Comparison of ENCODE assay signal across 2 cellular contexts in the genomic region with DNA sequence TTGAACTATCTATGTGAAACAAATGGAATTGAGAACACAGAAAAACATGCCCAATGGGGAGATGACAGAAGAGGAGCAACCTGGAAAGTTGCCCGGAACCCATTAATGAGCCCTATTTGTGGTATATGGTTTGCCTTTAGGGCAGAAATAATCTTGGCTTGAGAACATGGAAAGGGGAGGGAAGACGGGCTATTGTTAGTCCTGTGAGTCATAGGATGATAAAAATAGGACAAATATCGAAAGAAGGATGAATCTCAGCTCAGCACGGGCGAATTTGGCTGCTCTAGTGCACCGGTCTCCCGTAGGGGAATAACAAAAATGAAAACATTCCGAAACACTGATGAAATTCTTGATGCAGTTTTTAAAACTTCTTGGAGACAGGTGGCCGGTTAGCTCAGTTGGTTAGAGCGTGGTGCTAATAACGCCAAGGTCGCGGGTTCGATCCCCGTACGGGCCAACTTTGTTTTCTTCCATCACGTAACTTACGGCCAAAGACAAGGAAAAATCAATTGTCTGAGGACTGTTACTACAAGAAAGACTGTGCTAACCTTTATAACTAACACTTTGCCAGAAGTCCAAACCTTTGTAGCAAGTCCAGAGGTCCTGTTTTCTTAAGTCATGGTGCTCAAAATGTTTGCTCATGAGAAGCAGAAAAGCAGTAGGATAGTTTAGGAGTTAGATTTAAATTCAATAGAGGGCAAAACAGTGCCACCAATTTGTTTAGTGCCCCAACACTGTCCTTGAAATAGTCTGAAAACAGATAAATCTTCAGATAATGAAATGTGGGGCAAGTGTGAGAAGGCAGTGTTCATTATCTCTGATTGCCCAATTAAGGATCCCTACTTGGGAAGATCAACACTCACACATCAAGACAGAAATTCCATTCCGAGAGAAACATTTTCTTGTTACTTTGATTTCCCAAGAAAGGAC.
TF ChIP-seq lines count a peak whose summit lies in the region.

No MANE protein-coding gene starts in this region.

TF ChIP-seq in GM23338, 12 proteins besides CTCF, POLR2A, EP300 and RAD21 (continued from another document and continues in another):
- TF ChIP-seq, protein P1, sequence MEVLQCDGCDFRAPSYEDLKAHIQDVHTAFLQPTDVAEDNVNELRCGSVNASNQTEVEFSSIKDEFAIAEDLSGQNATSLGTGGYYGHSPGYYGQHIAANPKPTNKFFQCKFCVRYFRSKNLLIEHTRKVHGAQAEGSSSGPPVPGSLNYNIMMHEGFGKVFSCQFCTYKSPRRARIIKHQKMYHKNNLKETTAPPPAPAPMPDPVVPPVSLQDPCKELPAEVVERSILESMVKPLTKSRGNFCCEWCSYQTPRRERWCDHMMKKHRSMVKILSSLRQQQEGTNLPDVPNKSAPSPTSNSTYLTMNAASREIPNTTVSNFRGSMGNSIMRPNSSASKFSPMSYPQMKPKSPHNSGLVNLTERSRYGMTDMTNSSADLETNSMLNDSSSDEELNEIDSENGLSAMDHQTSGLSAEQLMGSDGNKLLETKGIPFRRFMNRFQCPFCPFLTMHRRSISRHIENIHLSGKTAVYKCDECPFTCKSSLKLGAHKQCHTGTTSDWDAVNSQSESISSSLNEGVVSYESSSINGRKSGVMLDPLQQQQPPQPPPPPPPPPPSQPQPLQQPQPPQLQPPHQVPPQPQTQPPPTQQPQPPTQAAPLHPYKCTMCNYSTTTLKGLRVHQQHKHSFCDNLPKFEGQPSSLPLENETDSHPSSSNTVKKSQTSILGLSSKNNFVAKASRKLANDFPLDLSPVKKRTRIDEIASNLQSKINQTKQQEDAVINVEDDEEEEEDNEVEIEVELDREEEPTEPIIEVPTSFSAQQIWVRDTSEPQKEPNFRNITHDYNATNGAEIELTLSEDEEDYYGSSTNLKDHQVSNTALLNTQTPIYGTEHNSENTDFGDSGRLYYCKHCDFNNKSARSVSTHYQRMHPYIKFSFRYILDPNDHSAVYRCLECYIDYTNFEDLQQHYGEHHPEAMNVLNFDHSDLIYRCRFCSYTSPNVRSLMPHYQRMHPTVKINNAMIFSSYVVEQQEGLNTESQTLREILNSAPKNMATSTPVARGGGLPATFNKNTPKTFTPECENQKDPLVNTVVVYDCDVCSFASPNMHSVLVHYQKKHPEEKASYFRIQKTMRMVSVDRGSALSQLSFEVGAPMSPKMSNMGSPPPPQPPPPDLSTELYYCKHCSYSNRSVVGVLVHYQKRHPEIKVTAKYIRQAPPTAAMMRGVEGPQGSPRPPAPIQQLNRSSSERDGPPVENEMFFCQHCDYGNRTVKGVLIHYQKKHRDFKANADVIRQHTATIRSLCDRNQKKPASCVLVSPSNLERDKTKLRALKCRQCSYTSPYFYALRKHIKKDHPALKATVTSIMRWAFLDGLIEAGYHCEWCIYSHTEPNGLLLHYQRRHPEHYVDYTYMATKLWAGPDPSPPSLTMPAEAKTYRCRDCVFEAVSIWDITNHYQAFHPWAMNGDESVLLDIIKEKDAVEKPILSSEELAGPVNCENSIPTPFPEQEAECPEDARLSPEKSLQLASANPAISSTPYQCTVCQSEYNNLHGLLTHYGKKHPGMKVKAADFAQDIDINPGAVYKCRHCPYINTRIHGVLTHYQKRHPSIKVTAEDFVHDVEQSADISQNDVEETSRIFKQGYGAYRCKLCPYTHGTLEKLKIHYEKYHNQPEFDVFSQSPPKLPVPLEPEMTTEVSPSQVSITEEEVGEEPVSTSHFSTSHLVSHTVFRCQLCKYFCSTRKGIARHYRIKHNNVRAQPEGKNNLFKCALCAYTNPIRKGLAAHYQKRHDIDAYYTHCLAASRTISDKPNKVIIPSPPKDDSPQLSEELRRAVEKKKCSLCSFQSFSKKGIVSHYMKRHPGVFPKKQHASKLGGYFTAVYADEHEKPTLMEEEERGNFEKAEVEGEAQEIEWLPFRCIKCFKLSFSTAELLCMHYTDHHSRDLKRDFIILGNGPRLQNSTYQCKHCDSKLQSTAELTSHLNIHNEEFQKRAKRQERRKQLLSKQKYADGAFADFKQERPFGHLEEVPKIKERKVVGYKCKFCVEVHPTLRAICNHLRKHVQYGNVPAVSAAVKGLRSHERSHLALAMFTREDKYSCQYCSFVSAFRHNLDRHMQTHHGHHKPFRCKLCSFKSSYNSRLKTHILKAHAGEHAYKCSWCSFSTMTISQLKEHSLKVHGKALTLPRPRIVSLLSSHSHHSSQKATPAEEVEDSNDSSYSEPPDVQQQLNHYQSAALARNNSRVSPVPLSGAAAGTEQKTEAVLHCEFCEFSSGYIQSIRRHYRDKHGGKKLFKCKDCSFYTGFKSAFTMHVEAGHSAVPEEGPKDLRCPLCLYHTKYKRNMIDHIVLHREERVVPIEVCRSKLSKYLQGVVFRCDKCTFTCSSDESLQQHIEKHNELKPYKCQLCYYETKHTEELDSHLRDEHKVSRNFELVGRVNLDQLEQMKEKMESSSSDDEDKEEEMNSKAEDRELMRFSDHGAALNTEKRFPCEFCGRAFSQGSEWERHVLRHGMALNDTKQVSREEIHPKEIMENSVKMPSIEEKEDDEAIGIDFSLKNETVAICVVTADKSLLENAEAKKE (CRISPR knock-in tag; IDR thresholded peaks at IDR 0.05), result no peak
- TF ChIP-seq, protein P2, sequence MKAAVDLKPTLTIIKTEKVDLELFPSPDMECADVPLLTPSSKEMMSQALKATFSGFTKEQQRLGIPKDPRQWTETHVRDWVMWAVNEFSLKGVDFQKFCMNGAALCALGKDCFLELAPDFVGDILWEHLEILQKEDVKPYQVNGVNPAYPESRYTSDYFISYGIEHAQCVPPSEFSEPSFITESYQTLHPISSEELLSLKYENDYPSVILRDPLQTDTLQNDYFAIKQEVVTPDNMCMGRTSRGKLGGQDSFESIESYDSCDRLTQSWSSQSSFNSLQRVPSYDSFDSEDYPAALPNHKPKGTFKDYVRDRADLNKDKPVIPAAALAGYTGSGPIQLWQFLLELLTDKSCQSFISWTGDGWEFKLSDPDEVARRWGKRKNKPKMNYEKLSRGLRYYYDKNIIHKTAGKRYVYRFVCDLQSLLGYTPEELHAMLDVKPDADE (IDR thresholded peaks at IDR 0.05), result no peak
- TF ChIP-seq NANOG (IDR thresholded peaks at IDR 0.05; ENCODE audit: borderline replicate concordance) (no peak), ZNF331 (CRISPR knock-in tag; IDR thresholded peaks at IDR 0.05; ENCODE audit: low read depth) (no peak), JUNB (IDR thresholded peaks at IDR 0.05; ENCODE audit: unreplicated experiment) (no peak)
- TF ChIP-seq, protein P3, sequence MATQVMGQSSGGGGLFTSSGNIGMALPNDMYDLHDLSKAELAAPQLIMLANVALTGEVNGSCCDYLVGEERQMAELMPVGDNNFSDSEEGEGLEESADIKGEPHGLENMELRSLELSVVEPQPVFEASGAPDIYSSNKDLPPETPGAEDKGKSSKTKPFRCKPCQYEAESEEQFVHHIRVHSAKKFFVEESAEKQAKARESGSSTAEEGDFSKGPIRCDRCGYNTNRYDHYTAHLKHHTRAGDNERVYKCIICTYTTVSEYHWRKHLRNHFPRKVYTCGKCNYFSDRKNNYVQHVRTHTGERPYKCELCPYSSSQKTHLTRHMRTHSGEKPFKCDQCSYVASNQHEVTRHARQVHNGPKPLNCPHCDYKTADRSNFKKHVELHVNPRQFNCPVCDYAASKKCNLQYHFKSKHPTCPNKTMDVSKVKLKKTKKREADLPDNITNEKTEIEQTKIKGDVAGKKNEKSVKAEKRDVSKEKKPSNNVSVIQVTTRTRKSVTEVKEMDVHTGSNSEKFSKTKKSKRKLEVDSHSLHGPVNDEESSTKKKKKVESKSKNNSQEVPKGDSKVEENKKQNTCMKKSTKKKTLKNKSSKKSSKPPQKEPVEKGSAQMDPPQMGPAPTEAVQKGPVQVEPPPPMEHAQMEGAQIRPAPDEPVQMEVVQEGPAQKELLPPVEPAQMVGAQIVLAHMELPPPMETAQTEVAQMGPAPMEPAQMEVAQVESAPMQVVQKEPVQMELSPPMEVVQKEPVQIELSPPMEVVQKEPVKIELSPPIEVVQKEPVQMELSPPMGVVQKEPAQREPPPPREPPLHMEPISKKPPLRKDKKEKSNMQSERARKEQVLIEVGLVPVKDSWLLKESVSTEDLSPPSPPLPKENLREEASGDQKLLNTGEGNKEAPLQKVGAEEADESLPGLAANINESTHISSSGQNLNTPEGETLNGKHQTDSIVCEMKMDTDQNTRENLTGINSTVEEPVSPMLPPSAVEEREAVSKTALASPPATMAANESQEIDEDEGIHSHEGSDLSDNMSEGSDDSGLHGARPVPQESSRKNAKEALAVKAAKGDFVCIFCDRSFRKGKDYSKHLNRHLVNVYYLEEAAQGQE (IDR thresholded peaks at IDR 0.05; ENCODE audit: unreplicated experiment), result no peak

TF ChIP-seq in SK-N-SH treated with all-trans-retinoic acid at 6 μM for 48 hours, 23 proteins besides CTCF, POLR2A, EP300 and RAD21 (continued from another document):
- TF ChIP-seq, protein P4, sequence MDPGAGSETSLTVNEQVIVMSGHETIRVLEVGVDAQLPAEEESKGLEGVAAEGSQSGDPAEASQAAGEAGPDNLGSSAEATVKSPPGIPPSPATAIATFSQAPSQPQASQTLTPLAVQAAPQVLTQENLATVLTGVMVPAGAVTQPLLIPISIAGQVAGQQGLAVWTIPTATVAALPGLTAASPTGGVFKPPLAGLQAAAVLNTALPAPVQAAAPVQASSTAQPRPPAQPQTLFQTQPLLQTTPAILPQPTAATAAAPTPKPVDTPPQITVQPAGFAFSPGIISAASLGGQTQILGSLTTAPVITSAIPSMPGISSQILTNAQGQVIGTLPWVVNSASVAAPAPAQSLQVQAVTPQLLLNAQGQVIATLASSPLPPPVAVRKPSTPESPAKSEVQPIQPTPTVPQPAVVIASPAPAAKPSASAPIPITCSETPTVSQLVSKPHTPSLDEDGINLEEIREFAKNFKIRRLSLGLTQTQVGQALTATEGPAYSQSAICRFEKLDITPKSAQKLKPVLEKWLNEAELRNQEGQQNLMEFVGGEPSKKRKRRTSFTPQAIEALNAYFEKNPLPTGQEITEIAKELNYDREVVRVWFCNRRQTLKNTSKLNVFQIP (CRISPR knock-in tag; IDR thresholded peaks at IDR 0.05; ENCODE audit: borderline replicate concordance, low read depth), result no peak
